In genomic region chr17:68860941-68861340, GRCh38 we compare ENCODE assay signal across 26 cellular contexts.
DNase-seq lines count a peak whose midpoint lies in the region; ATAC-seq, FAIRE-seq and TF ChIP-seq lines count a peak whose summit lies in the region.
"Had no signal": no experiment of that assay in that cellular context is flagged by ENCODE, and none has a peak within 500 bp of the region (broad histone marks: within the 10 kb centered on the region; RNA-seq: fewer than 3 reads in every experiment).

No MANE protein-coding gene starts in this region.

- no peak overlapping the region for H3K27ac ChIP-seq in HepG2 (ENCODE audit: extremely low read length, insufficient read depth, low read length)
- H3K27ac ChIP-seq in right lobe of liver = no peak overlapping the region
- no peak overlapping the region for H3K27ac ChIP-seq in GM12878 (ENCODE audit: control insufficient read depth, insufficient read depth)
- H3K27ac ChIP-seq: BLaER1, HL-60, Peyer's patch had no signal

- no peaks in the 10 kb centered on the region for H3K9me3 ChIP-seq in HepG2 (ENCODE audit: low read length)
- no peaks in the 10 kb centered on the region for H3K9me3 ChIP-seq in right lobe of liver
- H3K9me3 ChIP-seq in GM12878 (replicated peaks; ENCODE audit: control insufficient read depth, insufficient read depth, low read length) = no peaks in the 10 kb centered on the region
- H3K9me3 ChIP-seq: SK-N-SH had no signal

- ATAC-seq in HepG2 (no peak), right lobe of liver (no peak), GM12878 (no peak), GM18511 (IDR thresholded peaks at IDR 0.05; ENCODE audit: unreplicated experiment) (no peak)
- ATAC-seq: HCT116 had no signal

- TF ChIP-seq RAD21 in HepG2 (CRISPR knock-in tag; IDR thresholded peaks at IDR 0.05) (no peak), GM12878 (IDR thresholded peaks at IDR 0.05; ENCODE audit: insufficient read depth, low read depth, low read length) (no peak)

- FAIRE-seq in HepG2 (lab: Jason Lieb, UNC) = no peak
- no peak for FAIRE-seq in GM12878 (lab: Jason Lieb, UNC)
- FAIRE-seq: A204.1, GM12892, GM19239 had no signal

- H3K36me3 ChIP-seq in HepG2 (replicated peaks in 1 of 2; ENCODE audit: control insufficient read depth in 1 of 2, insufficient read depth in 2 of 2, low read length in 2 of 2) = no peaks in the 10 kb centered on the region
- H3K36me3 ChIP-seq in right lobe of liver = no peaks in the 10 kb centered on the region
- no peaks in the 10 kb centered on the region for H3K36me3 ChIP-seq in GM12878 (ENCODE audit: control insufficient read depth in 2 of 2, insufficient read depth in 2 of 2, low read length in 1 of 2)
- H3K36me3 ChIP-seq: BLaER1, Peyer's patch had no signal

- SMC1A ChIA-PET in GM12878 (lab: Charles Lee; ENCODE audit: uncharacterized antibody, unreplicated experiment) = interaction anchor here (0.6 to 1.0 kb wide), 2 partner anchors 11 to 18 kb away, joined by 3 to 4 read pairs; no protein-coding TSS in a partner anchor

- peak; percentile 22 for DNase-seq in NCI-H2171 treated with DMSO at 0.1 percent for 48 hours (lab: John Stamatoyannopoulos, UW)
- DNase-seq in NCI-H2171 (lab: John Stamatoyannopoulos, UW) = no peak
- no peak for DNase-seq in HepG2 (ENCODE audit: low spot score)
- no peak for DNase-seq in right lobe of liver
- DNase-seq in GM12878 (ENCODE audit: low read depth, low spot score) = no peak
- DNase-seq in activated T-helper 1 cell treated with anti-CD3 and anti-CD28 coated beads, Interleukin-12 subunit alpha, Interleukin-12 subunit beta, Interleukin-2, Interleukin-4 antibody, amounts not matched to agents 30 ng/mL and 10 ng/mL and 1 ng/mL, durations not matched to agents 14 hours and 24 hours and 36 hours (ENCODE audit: low spot score) = no peak
- DNase-seq: CD4-positive, CD25-positive, alpha-beta regulatory T cell; DMS79 treated with DMSO at 0.1 percent for 48 hours; GF-D8; Karpas-422; NCI-H2081 treated with DMSO at 0.1 percent for 48 hours; NCI-H2227 treated with DMSO at 0.1 percent for 48 hours; NCI-H526 treated with DMSO at 0.1 percent for 48 hours; NK-92 treated with Interleukin-12 subunit alpha and Interleukin-12 subunit beta, amount 100 ng/mL, for 24 hours; OCI-M1; Peyer's patch; SK-N-SH; SW 1271 had no signal

- intact Hi-C loops in HepG2 (cut with micrococcal nuclease; ENCODE audit: unreplicated experiment) (loop anchor here (5.0 kb wide), 1 partner anchor 84 kb away; no protein-coding TSS in a partner anchor), right lobe of liver (cut with DNase I) (no loop called here), GM12878 (cut with micrococcal nuclease; ENCODE audit: unreplicated experiment) (no loop called here)
- intact Hi-C loops in activated T-helper 1 cell treated with anti-CD3 and anti-CD28 coated beads, Interleukin-12 subunit alpha, Interleukin-12 subunit beta, Interleukin-2, Interleukin-4 antibody, amounts not matched to agents 30 ng/mL and 10 ng/mL and 1 ng/mL, durations not matched to agents 14 hours and 24 hours and 36 hours (cut with micrococcal nuclease) = no loop called here

- TF ChIP-seq EP300 in HepG2 (IDR thresholded peaks at IDR 0.05; ENCODE audit: low read depth in 2 of 2, low read length in 2 of 2) (no peak), HepG2 (CRISPR knock-in tag; IDR thresholded peaks at IDR 0.05; ENCODE audit: borderline replicate concordance) (no peak), GM12878 (IDR thresholded peaks at IDR 0.05; ENCODE audit: borderline replicate concordance in 1 of 2, control insufficient read depth in 1 of 2, low read depth in 2 of 2, low read length in 2 of 2) (no peak)

- TF ChIP-seq POLR2A in HepG2 (IDR thresholded peaks at IDR 0.05; ENCODE audit: insufficient read depth in 1 of 2, low read depth in 2 of 2, low read length in 2 of 2) (no peak), right lobe of liver (IDR thresholded peaks at IDR 0.05) (no peak), GM12878 (IDR thresholded peaks at IDR 0.05; ENCODE audit: low read depth, low read length) (no peak)

- H3K4me1 ChIP-seq in HepG2 (ENCODE audit: insufficient read depth, low read length) (0 out of 2 replicates have a peak, but pooled peaks cover 5% of the 10 kb centered on the region), right lobe of liver (peaks cover 0 to 6% (median 0%) of the 10 kb centered on the region in 4 donors), GM12878 (ENCODE audit: control insufficient read depth, insufficient read depth, low read length) (no peaks in the 10 kb centered on the region)
- H3K4me1 ChIP-seq: BLaER1, Peyer's patch had no signal

- H3K9me3 Mint-ChIP-seq in activated T-helper 1 cell treated with anti-CD3 and anti-CD28 coated beads, Interleukin-12 subunit alpha, Interleukin-12 subunit beta, Interleukin-2, Interleukin-4 antibody, amounts not matched to agents 30 ng/mL and 10 ng/mL and 1 ng/mL, durations not matched to agents 14 hours and 24 hours and 36 hours = no peaks in the 10 kb centered on the region
- H3K9me3 Mint-ChIP-seq: T-helper 1 cell treated with Interleukin-12 subunit alpha and Interleukin-12 subunit beta and Interleukin-4 antibody, amounts not matched to agents 30 μg/mL and 1 μg/mL, for 36 hours had no signal

- CTCF ChIA-PET in HepG2 (lab: Yijun Ruan, JAX; ENCODE audit: low intra/inter-chr PET ratio, low total read pairs) (no interaction called here), GM12878 (lab: Yijun Ruan, JAX) (interaction anchor here (0.9 kb wide), 1 partner anchor 46 kb away, joined by 3 read pairs; no protein-coding TSS in a partner anchor)

- no peak overlapping the region for H3K27ac Mint-ChIP-seq in activated T-helper 1 cell treated with anti-CD3 and anti-CD28 coated beads, Interleukin-12 subunit alpha, Interleukin-12 subunit beta, Interleukin-2, Interleukin-4 antibody, amounts not matched to agents 30 ng/mL and 10 ng/mL and 1 ng/mL, durations not matched to agents 14 hours and 24 hours and 36 hours
- H3K27ac Mint-ChIP-seq: CD4-positive, CD25-positive, alpha-beta regulatory T cell; T-helper 1 cell treated with Interleukin-12 subunit alpha and Interleukin-12 subunit beta and Interleukin-4 antibody, amounts not matched to agents 30 μg/mL and 1 μg/mL, for 36 hours had no signal

- in situ Hi-C loops in HepG2 (cut with HindIII; ENCODE audit: extremely low pct_ligation_motif_present, low pct_unique_long_range_greater_than_20kb) = no loop called here
- in situ Hi-C loops in GM12878 (cut with MboI) = no loop called here

- H3K9ac ChIP-seq in HepG2 (ENCODE audit: insufficient read depth, low read depth, low read length) = no peak overlapping the region
- H3K9ac ChIP-seq in GM12878 (ENCODE audit: control insufficient read depth, insufficient read depth, low read length) = no peak overlapping the region
- H3K9ac ChIP-seq: BLaER1, SK-N-SH had no signal

- H3K27me3 ChIP-seq in HepG2 (ENCODE audit: control insufficient read depth in 1 of 2, insufficient read depth in 2 of 2, low read length in 2 of 2) (no peaks in the 10 kb centered on the region), right lobe of liver (no peaks in the 10 kb centered on the region), GM12878 (replicated peaks in 1 of 2; ENCODE audit: control insufficient read depth in 2 of 2, insufficient read depth in 2 of 2, low read length in 1 of 2) (no peaks in the 10 kb centered on the region)
- H3K27me3 ChIP-seq: BLaER1, Peyer's patch had no signal

- no TSS peak for BruUV-seq in HepG2 (replicated peaks; lab: Mats Ljungman, UMichigan)
- BruUV-seq in GM12878 (replicated peaks; lab: Mats Ljungman, UMichigan) = no TSS peak

- H3K79me2 ChIP-seq in HepG2 (ENCODE audit: insufficient read depth, low read length) (no peaks in the 10 kb centered on the region), GM12878 (ENCODE audit: control insufficient read depth, insufficient read depth, low read length) (no peaks in the 10 kb centered on the region)

- no peaks in the 10 kb centered on the region for H3K27me3 Mint-ChIP-seq in activated T-helper 1 cell treated with anti-CD3 and anti-CD28 coated beads, Interleukin-12 subunit alpha, Interleukin-12 subunit beta, Interleukin-2, Interleukin-4 antibody, amounts not matched to agents 30 ng/mL and 10 ng/mL and 1 ng/mL, durations not matched to agents 14 hours and 24 hours and 36 hours (ENCODE audit: insufficient read depth)

- 2% methylated on average over 2 of the region's 2 CpGs for WGBS in HepG2 (ENCODE audit: low lambda C conversion rate)
- 72% methylated on average over 2 of the region's 2 CpGs for WGBS in right lobe of liver (ENCODE audit: insufficient coverage, low coverage, low lambda C conversion rate, missing lambda C conversion rate)
- WGBS in GM12878 (ENCODE audit: insufficient coverage, insufficient replicate concordance, low lambda C conversion rate, missing lambda C conversion rate) = 0% methylated on average over 2 of the region's 2 CpGs

- no peaks in the 10 kb centered on the region for H3K4me1 Mint-ChIP-seq in activated T-helper 1 cell treated with anti-CD3 and anti-CD28 coated beads, Interleukin-12 subunit alpha, Interleukin-12 subunit beta, Interleukin-2, Interleukin-4 antibody, amounts not matched to agents 30 ng/mL and 10 ng/mL and 1 ng/mL, durations not matched to agents 14 hours and 24 hours and 36 hours (ENCODE audit: low read depth)
- H3K4me1 Mint-ChIP-seq: CD4-positive, CD25-positive, alpha-beta regulatory T cell had no signal

- RAD21 ChIA-PET in GM12878 (lab: Charles Lee; ENCODE audit: unreplicated experiment) = interaction anchor here (1.2 kb wide), 1 partner anchor 17 kb away, joined by 5 read pairs; no protein-coding TSS in a partner anchor

- H4K20me1 ChIP-seq in HepG2 (ENCODE audit: insufficient read depth, low read length) = no peaks in the 10 kb centered on the region
- H4K20me1 ChIP-seq in GM12878 (ENCODE audit: control insufficient read depth, insufficient read depth) = no peaks in the 10 kb centered on the region
- H4K20me1 ChIP-seq: BLaER1 had no signal

- H3K4me3 ChIP-seq in HepG2 (replicated peaks in 1 of 3; ENCODE audit: insufficient read depth in 1 of 3, low read depth in 2 of 3, low read length in 3 of 3) = no peak overlapping the region
- no peak overlapping the region for H3K4me3 ChIP-seq in right lobe of liver
- H3K4me3 ChIP-seq in GM12878 = no peak overlapping the region
- H3K4me3 ChIP-seq: BLaER1, Peyer's patch had no signal

- no peak overlapping the region for H3K4me3 Mint-ChIP-seq in activated T-helper 1 cell treated with anti-CD3 and anti-CD28 coated beads, Interleukin-12 subunit alpha, Interleukin-12 subunit beta, Interleukin-2, Interleukin-4 antibody, amounts not matched to agents 30 ng/mL and 10 ng/mL and 1 ng/mL, durations not matched to agents 14 hours and 24 hours and 36 hours
- H3K4me3 Mint-ChIP-seq: CD4-positive, CD25-positive, alpha-beta regulatory T cell; T-helper 1 cell treated with Interleukin-12 subunit alpha and Interleukin-12 subunit beta and Interleukin-4 antibody, amounts not matched to agents 30 μg/mL and 1 μg/mL, for 36 hours had no signal

- POLR2A ChIA-PET in HepG2 (lab: Yijun Ruan, JAX) = no interaction called here
- POLR2A ChIA-PET in GM12878 (lab: Charles Lee) = no interaction called here

- no peak overlapping the region for H2AFZ ChIP-seq in HepG2 (ENCODE audit: low read length)
- no peak overlapping the region for H2AFZ ChIP-seq in GM12878 (ENCODE audit: control insufficient read depth, low read depth, low read length)

- no peak for TF ChIP-seq CTCF in HepG2 (CRISPR knock-in tag; IDR thresholded peaks at IDR 0.05)
- TF ChIP-seq CTCF in right lobe of liver (IDR thresholded peaks at IDR 0.05) = no peak
- no peak for TF ChIP-seq CTCF in GM12878 (IDR thresholded peaks at IDR 0.05 in 2 of 3, conservative IDR thresholded peaks at IDR 0.05 in 1 of 3; ENCODE audit: control insufficient read depth in 2 of 3, extremely low read depth in 1 of 3, insufficient read depth in 1 of 3, low read depth in 3 of 3, low read length in 3 of 3)

- no peak overlapping the region for H3K4me2 ChIP-seq in HepG2 (ENCODE audit: low read depth, low read length)
- H3K4me2 ChIP-seq in GM12878 (ENCODE audit: control insufficient read depth, insufficient read depth) = no peak overlapping the region
- H3K4me2 ChIP-seq: BLaER1, SK-N-SH had no signal

- no peaks in the 10 kb centered on the region for H3K36me3 Mint-ChIP-seq in activated T-helper 1 cell treated with anti-CD3 and anti-CD28 coated beads, Interleukin-12 subunit alpha, Interleukin-12 subunit beta, Interleukin-2, Interleukin-4 antibody, amounts not matched to agents 30 ng/mL and 10 ng/mL and 1 ng/mL, durations not matched to agents 14 hours and 24 hours and 36 hours (ENCODE audit: low read depth)
- H3K36me3 Mint-ChIP-seq: CD4-positive, CD25-positive, alpha-beta regulatory T cell had no signal
